ENCODE assay signal across 9 cellular contexts in the genomic region with DNA sequence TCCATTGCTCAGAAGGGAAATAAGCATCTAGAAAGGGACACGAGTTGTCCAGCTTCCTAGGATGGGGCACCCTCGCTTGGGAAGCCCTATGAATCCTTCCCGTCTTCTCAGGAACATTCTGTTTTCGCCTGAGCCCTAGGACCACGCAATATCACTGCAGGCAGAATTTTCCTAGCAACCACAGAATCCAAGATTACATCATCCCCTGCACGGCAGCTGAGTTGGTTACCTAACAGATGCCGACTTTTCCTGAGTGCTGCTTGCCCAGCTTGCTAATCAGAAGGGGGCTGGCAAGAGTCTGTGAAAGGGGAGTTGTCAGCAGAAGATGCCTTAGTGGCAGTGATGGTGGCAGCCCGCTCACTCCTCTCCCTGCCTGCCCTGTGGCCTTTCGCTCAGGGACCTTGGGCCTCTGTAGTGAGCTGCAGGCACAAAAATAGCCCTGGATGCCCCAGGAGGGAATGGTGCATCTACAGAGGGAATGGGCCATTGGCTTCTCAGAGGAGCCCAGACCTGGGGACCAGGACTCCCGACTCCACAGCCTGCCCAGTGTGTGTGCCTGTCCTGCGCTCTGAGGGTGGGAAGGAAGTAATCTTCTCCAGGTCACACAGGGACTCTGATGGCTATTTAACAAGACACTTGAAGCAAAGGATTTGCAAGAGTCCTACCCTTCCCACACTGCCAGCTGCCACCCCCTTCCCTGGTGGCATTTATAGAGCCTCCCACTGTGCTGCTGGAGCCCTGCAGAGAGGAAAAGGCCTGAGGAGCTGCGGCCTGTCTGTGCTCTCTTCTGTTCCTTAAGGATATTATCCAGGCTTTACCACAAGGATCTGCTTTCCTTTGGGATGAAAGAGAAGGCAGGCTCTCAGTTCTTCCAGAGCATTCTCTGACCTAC. TPM values are rescaled to one million over a fixed set of nuclear protein-coding genes. Genes with fewer than 3 reads are reported as not detected.
DNase-seq lines count a peak whose midpoint lies in the region; ATAC-seq, FAIRE-seq and TF ChIP-seq lines count a peak whose summit lies in the region.
"Had no signal": no experiment of that assay in that cellular context is flagged by ENCODE, and none has a peak within 500 bp of the region (broad histone marks: within the 10 kb centered on the region; RNA-seq: fewer than 3 reads in every experiment).

No MANE protein-coding gene starts in this region.

- in situ Hi-C loops in K562 (cut with MboI) = no loop called here

- ATAC-seq in K562 = no peak
- ATAC-seq in GM18502 (IDR thresholded peaks at IDR 0.05; ENCODE audit: poor library complexity, unreplicated experiment) = no peak
- ATAC-seq in HG03280 (IDR thresholded peaks at IDR 0.05; ENCODE audit: unreplicated experiment) = no peak
- ATAC-seq in HG02870 (IDR thresholded peaks at IDR 0.05; ENCODE audit: unreplicated experiment) = no peak

- no peak overlapping the region for H2AFZ ChIP-seq in K562 (ENCODE audit: low read depth, low read length)

- no peak overlapping the region for H3K4me2 ChIP-seq in K562 (ENCODE audit: insufficient read depth, low read length)

- H3K4me1 Mint-ChIP-seq in activated CD4-positive, alpha-beta memory T cell treated with anti-CD3 and anti-CD28 coated beads for 36 hours (ENCODE audit: low read depth) = no peaks in the 10 kb centered on the region

- 33% methylated on average over 12 of the region's 12 CpGs for WGBS in K562 (ENCODE audit: insufficient coverage, low coverage, missing lambda C conversion rate)

- H4K20me1 ChIP-seq in K562 (replicated peaks; ENCODE audit: control insufficient read depth, insufficient read depth, low read length) = no peaks in the 10 kb centered on the region

- no peak for TF ChIP-seq RAD21 in K562 (CRISPR knock-in tag; conservative IDR thresholded peaks at IDR 0.05 in 1 of 2, IDR thresholded peaks at IDR 0.05 in 1 of 2)

- no peaks in the 10 kb centered on the region for H3K27me3 Mint-ChIP-seq in activated CD4-positive, alpha-beta memory T cell treated with anti-CD3 and anti-CD28 coated beads for 36 hours

- peaks cover 4% of the 10 kb centered on the region for H3K36me3 Mint-ChIP-seq in activated CD4-positive, alpha-beta memory T cell treated with anti-CD3 and anti-CD28 coated beads for 36 hours

- no peak for TF ChIP-seq EP300 in K562 (IDR thresholded peaks at IDR 0.05; ENCODE audit: low read length)

- no peak for TF ChIP-seq POLR2A in K562 (conservative IDR thresholded peaks at IDR 0.05)

- no peaks in the 10 kb centered on the region for H3K9me1 ChIP-seq in K562 (ENCODE audit: control insufficient read depth, insufficient read depth, low read length)

- peaks cover 6% of the 10 kb centered on the region for H3K9me3 Mint-ChIP-seq in activated CD4-positive, alpha-beta memory T cell treated with anti-CD3 and anti-CD28 coated beads for 36 hours

- no peak for FAIRE-seq in K562 (lab: Jason Lieb, UNC)
- FAIRE-seq in islet of Langerhans (lab: Jason Lieb, UNC) = peak; percentile 93

- H3K36me3 ChIP-seq in BE2C = no peaks in the 10 kb centered on the region
- H3K36me3 ChIP-seq in K562 (ENCODE audit: control insufficient read depth, insufficient read depth, low read length) = no peaks in the 10 kb centered on the region

- no peak overlapping the region for H3K27ac Mint-ChIP-seq in activated CD4-positive, alpha-beta memory T cell treated with anti-CD3 and anti-CD28 coated beads for 36 hours

- peak; percentile 30 for DNase-seq in BE2C
- peak; percentile 85 for DNase-seq in LHCN-M2 (ENCODE audit: low read depth)
- DNase-seq in K562 (ENCODE audit: extremely low read depth in 1 of 4, low spot score in 3 of 4) = no peak
- DNase-seq in activated CD4-positive, alpha-beta memory T cell treated with anti-CD3 and anti-CD28 coated beads for 36 hours = no peak
- DNase-seq: NCI-H1930 had no signal

- H3K27ac ChIP-seq in K562 (ENCODE audit: extremely low read depth, low read depth, low read length) = no peak overlapping the region

- no peaks in the 10 kb centered on the region for H3K4me1 ChIP-seq in BE2C
- H3K4me1 ChIP-seq in K562 (replicated peaks in 1 of 2; ENCODE audit: control insufficient read depth in 2 of 2, insufficient read depth in 2 of 2, low read length in 2 of 2) = peaks cover 10 to 26% of the 10 kb centered on the region in 2 experiments; a peak in 2 of 5 replicates

- CTCF ChIA-PET in K562 (lab: Yijun Ruan, JAX; ENCODE audit: low intra/inter-chr PET ratio) = no interaction called here
- CTCF ChIA-PET in activated CD4-positive, alpha-beta memory T cell treated with anti-CD3 and anti-CD28 coated beads for 36 hours (lab: Charles Lee) = interaction anchor here (0.5 to 1.1 kb wide), 2 partner anchors 13 to 102 kb away, joined by 3 read pairs; no protein-coding TSS in a partner anchor

- intact Hi-C loops in K562 (cut with micrococcal nuclease) = no loop called here
- intact Hi-C loops in activated CD4-positive, alpha-beta memory T cell treated with anti-CD3 and anti-CD28 coated beads for 36 hours (cut with micrococcal nuclease) = no loop called here

- POLR2A ChIA-PET in K562 (lab: Yijun Ruan, JAX) = interaction anchor here (1.0 to 1.4 kb wide), 3 partner anchors 9 to 30 kb away, joined by 3 to 6 read pairs (median 3); no protein-coding TSS in a partner anchor
- POLR2A ChIA-PET in activated CD4-positive, alpha-beta memory T cell treated with anti-CD3 and anti-CD28 coated beads for 36 hours (lab: Charles Lee) = interaction anchor here (0.6 kb wide), 1 partner anchor 35 kb away, joined by 3 read pairs; no protein-coding TSS in a partner anchor

- no peak for TF ChIP-seq CTCF in BE2C (IDR thresholded peaks at IDR 0.05; ENCODE audit: low read depth, low read length)
- TF ChIP-seq CTCF in K562 (IDR thresholded peaks at IDR 0.05 in 2 of 3, conservative IDR thresholded peaks at IDR 0.05 in 1 of 3; ENCODE audit: insufficient read depth in 2 of 3, low read depth in 1 of 3, low read length in 3 of 3) = no peak

- H3K9me3 ChIP-seq in BE2C (no peaks in the 10 kb centered on the region), K562 (replicated peaks; ENCODE audit: control insufficient read depth, insufficient read depth, low read depth, low read length) (peaks cover 3% of the 10 kb centered on the region; the same call in 1 of the 2 replicates)

- H3K27me3 ChIP-seq in BE2C (no peaks in the 10 kb centered on the region), K562 (ENCODE audit: control insufficient read depth in 2 of 2, insufficient read depth in 2 of 2, low read length in 2 of 2) (no peaks in the 10 kb centered on the region)

- no TSS peak for BruUV-seq in K562 (replicated peaks; lab: Mats Ljungman, UMichigan)

- no peaks in the 10 kb centered on the region for H3K79me2 ChIP-seq in K562 (ENCODE audit: control insufficient read depth, insufficient read depth, low read length)

- H3K4me3 ChIP-seq in BE2C (ENCODE audit: low read depth, low read length) = no peak overlapping the region
- H3K4me3 ChIP-seq in K562 = no peak overlapping the region

- no peak overlapping the region for H3K9ac ChIP-seq in K562 (ENCODE audit: insufficient read depth in 1 of 2, low read depth in 2 of 2, low read length in 2 of 2)

- H3K4me3 Mint-ChIP-seq in activated CD4-positive, alpha-beta memory T cell treated with anti-CD3 and anti-CD28 coated beads for 36 hours = no peak overlapping the region

RNA-seq across cellular contexts. Expression of a gene that starts 28.9 kb away (rescaled TPM):
- polyA plus RNA-seq in BE2C (2012; ENCODE audit: insufficient read depth, insufficient read length, low read depth) = 97.0 TPM
- total RNA-seq in LHCN-M2 (2014; rRNA removed) (30.8 and 32.3 TPM in 2 replicates), K562 (2014; rRNA removed) (13.9 and 19.7 TPM in 2 replicates), K562 (2014; rRNA removed; fragmentation: Illumina TruSeq; extraction: Trizol) (8.6 and 10.0 TPM in 2 replicates), K562 (2015; rRNA removed; fragmentation: Illumina TruSeq; extraction: Trizol) (13.3 and 13.5 TPM in 2 replicates), K562 (2021) (32.5 TPM in 2 replicates)
- polyA plus RNA-seq in LHCN-M2 (2012) = 41.5 TPM
- total RNA-seq in K562 (2011; cell fraction: chromatin; rRNA removed; ENCODE audit: low replicate concordance) = 28.6 and 38.8 TPM in 2 replicates
- 33.0 and 36.4 TPM in 2 replicates for total RNA-seq in K562 (2011; cell fraction: nucleolus; rRNA removed)
- total RNA-seq in K562 (2011; cell fraction: nucleoplasm; rRNA removed) = 31.8 and 34.3 TPM in 2 replicates
- polyA plus RNA-seq in K562 (2011; rRNA removed) (3.7 and 6.1 TPM in 2 replicates), K562 (2014; fragmentation: Illumina TruSeq; extraction: Trizol) (23.9 and 26.8 TPM in 2 replicates), K562 (2014; fragmentation: Nextera tagmentation; extraction: Ambion mirVana) (1 to 10 TPM; 1.1 to 1.6 TPM), K562 (2014; rRNA removed) (12.5 and 13.8 TPM in 2 replicates)
- polyA plus RNA-seq in K562 (2011; cell fraction: cytosol; rRNA removed) = 4.9 and 6.7 TPM in 2 replicates
- 8.9 and 10.5 TPM in 2 replicates for polyA plus RNA-seq in K562 (2011; cell fraction: nucleus; rRNA removed)
- 28.2 and 42.9 TPM in 2 replicates for polyA plus RNA-seq in K562 (2012)
- polyA minus RNA-seq in K562 (2011; rRNA and poly(A)+ RNA removed) = 5.4 and 5.5 TPM in 2 replicates
- 11.1 and 17.9 TPM in 2 replicates for polyA minus RNA-seq in K562 (2011; cell fraction: cytosol; rRNA and poly(A)+ RNA removed)
- polyA minus RNA-seq in K562 (2011; cell fraction: nucleus; rRNA and poly(A)+ RNA removed) = 2.8 and 4.9 TPM in 2 replicates
- total RNA-seq in activated CD4-positive, alpha-beta memory T cell treated with anti-CD3 and anti-CD28 coated beads for 36 hours = 10 to 100 TPM; 33.6 to 34.1 TPM

RNA-seq across cellular contexts. Expression of a gene that starts 57.4 kb away (rescaled TPM):
- 0.68 TPM for polyA plus RNA-seq in BE2C (2012; ENCODE audit: insufficient read depth, insufficient read length, low read depth)
- total RNA-seq in LHCN-M2 (2014; rRNA removed) (18.0 and 23.3 TPM in 2 replicates), K562 (2014; rRNA removed) (27.6 and 30.0 TPM in 2 replicates), K562 (2014; rRNA removed; fragmentation: Illumina TruSeq; extraction: Trizol) (6.9 and 11.5 TPM in 2 replicates), K562 (2015; rRNA removed; fragmentation: Illumina TruSeq; extraction: Trizol) (12.3 and 14.7 TPM in 2 replicates), K562 (2021) (26.3 and 27.1 TPM in 2 replicates)
- 10.7 TPM for polyA plus RNA-seq in LHCN-M2 (2012)
- total RNA-seq in K562 (2011; cell fraction: chromatin; rRNA removed; ENCODE audit: low replicate concordance) = 6.8 and 10.7 TPM in 2 replicates
- 8.0 and 8.3 TPM in 2 replicates for total RNA-seq in K562 (2011; cell fraction: nucleolus; rRNA removed)
- total RNA-seq in K562 (2011; cell fraction: nucleoplasm; rRNA removed) = 7.6 and 7.8 TPM in 2 replicates
- polyA plus RNA-seq in K562 (2011; rRNA removed) (29.2 and 37.0 TPM in 2 replicates), K562 (2014; fragmentation: Illumina TruSeq; extraction: Trizol) (10.1 and 10.2 TPM in 2 replicates), K562 (2014; fragmentation: Nextera tagmentation; extraction: Ambion mirVana) (under 1 TPM; 0.65 to 0.78 TPM), K562 (2014; rRNA removed) (17.5 and 28.5 TPM in 2 replicates)
- 30.0 and 36.2 TPM in 2 replicates for polyA plus RNA-seq in K562 (2011; cell fraction: cytosol; rRNA removed)
- 12.6 and 16.6 TPM in 2 replicates for polyA plus RNA-seq in K562 (2011; cell fraction: nucleus; rRNA removed)
- 24.1 and 49.0 TPM in 2 replicates for polyA plus RNA-seq in K562 (2012)
- polyA minus RNA-seq in K562 (2011; rRNA and poly(A)+ RNA removed) = 13.0 and 17.0 TPM in 2 replicates
- polyA minus RNA-seq in K562 (2011; cell fraction: cytosol; rRNA and poly(A)+ RNA removed) = 20.5 and 28.2 TPM in 2 replicates
- 2.0 and 3.0 TPM in 2 replicates for polyA minus RNA-seq in K562 (2011; cell fraction: nucleus; rRNA and poly(A)+ RNA removed)
- total RNA-seq in activated CD4-positive, alpha-beta memory T cell treated with anti-CD3 and anti-CD28 coated beads for 36 hours = 10 to 100 TPM; 11.0 to 13.2 TPM

Comparison
In these comparisons a context has a peak if more than half of its experiments do, and no peak if none do; other contexts are left out.
1. DNase-seq: peak in BE2C (single experiment) and LHCN-M2 (single experiment); none in K562 (0 of 4) and activated CD4-positive, alpha-beta memory T cell treated with anti-CD3 and anti-CD28 coated beads for 36 hours (single experiment).